Comparison of ENCODE assay signal across 1 cellular context in the genomic region with DNA sequence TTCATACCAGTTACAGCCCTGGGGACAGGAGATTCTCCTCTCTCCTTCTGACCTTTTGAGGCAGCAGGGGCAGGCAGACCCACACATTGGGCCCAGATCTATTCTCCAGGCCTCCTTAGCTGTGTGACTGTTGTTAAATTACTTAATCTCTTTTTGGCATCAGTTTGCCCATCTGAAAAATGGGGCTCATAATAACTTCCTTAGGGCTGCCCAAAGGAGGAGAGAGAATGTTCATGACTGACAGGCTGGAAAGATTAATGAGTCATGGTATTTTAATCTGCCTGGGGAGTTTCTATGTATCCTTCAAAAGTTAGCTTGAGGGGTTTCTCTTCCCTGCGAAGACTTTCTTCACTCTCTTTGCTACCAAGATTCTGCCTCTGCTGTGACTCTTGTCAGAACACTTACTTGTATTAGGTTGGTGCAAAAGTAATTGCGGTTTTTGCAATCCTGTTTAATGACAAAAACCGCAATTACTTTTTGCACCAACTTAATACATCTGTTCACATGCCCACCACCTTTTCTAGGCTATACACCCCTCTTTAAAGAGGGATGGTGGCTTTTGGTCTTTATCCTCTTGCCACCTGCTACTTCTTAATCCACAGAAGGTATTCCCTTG.
A peak's percentile ranks its signal among the peaks of the same experiment; 100 is the strongest.
TF ChIP-seq lines count a peak whose summit lies in the region.

No MANE protein-coding gene starts in this region.

TF ChIP-seq in K562, 482 proteins besides CTCF, POLR2A, EP300 and RAD21 (continued from another document):
- TF ChIP-seq, protein P1, sequence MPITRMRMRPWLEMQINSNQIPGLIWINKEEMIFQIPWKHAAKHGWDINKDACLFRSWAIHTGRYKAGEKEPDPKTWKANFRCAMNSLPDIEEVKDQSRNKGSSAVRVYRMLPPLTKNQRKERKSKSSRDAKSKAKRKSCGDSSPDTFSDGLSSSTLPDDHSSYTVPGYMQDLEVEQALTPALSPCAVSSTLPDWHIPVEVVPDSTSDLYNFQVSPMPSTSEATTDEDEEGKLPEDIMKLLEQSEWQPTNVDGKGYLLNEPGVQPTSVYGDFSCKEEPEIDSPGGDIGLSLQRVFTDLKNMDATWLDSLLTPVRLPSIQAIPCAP (CRISPR knock-in tag; IDR thresholded peaks at IDR 0.05; ENCODE audit: borderline replicate concordance) = no peak
- TF ChIP-seq RHOXF2B (CRISPR knock-in tag; conservative IDR thresholded peaks at IDR 0.05) (no peak), GABPB2 (CRISPR knock-in tag; conservative IDR thresholded peaks at IDR 0.05) (no peak), HEY1 (CRISPR knock-in tag; IDR thresholded peaks at IDR 0.05; ENCODE audit: borderline replicate concordance) (no peak)
- TF ChIP-seq, protein P2, sequence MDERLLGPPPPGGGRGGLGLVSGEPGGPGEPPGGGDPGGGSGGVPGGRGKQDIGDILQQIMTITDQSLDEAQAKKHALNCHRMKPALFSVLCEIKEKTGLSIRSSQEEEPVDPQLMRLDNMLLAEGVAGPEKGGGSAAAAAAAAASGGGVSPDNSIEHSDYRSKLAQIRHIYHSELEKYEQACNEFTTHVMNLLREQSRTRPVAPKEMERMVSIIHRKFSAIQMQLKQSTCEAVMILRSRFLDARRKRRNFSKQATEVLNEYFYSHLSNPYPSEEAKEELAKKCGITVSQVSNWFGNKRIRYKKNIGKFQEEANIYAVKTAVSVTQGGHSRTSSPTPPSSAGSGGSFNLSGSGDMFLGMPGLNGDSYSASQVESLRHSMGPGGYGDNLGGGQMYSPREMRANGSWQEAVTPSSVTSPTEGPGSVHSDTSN (CRISPR knock-in tag; IDR thresholded peaks at IDR 0.05; ENCODE audit: low read depth) = no peak
- TF ChIP-seq, protein P2 (tag; conservative IDR thresholded peaks at IDR 0.05; ENCODE audit: low read depth) = peak; percentile 36
TF ChIP-seq in K562: peak in this region for 7.
